29 cellular contexts compared by ENCODE assay signal in genomic region chr2:78865663-78866062, GRCh38.
"Had no signal": no experiment of that assay in that cellular context is flagged by ENCODE, and none has a peak within 500 bp of the region (broad histone marks: within the 10 kb centered on the region; RNA-seq: fewer than 3 reads in every experiment).

No MANE protein-coding gene starts in this region.

- H3K4me1 ChIP-seq: colonic mucosa, esophagus muscularis mucosa, esophagus squamous epithelium, foreskin keratinocyte, gastrocnemius medialis, gastroesophageal sphincter, heart left ventricle, heart right ventricle had no signal

- H3K27me3 ChIP-seq: colonic mucosa, dorsolateral prefrontal cortex, esophagus muscularis mucosa, esophagus squamous epithelium, foreskin keratinocyte, gastrocnemius medialis, gastroesophageal sphincter, heart left ventricle, heart right ventricle had no signal

- H3K4me3 Mint-ChIP-seq: dendritic cell treated with granulocyte-macrophage colony-stimulating factor and Interleukin-4, amounts not matched to agents 40 ng/mL and 50 ng/mL, for 4 days; effector memory CD8-positive, alpha-beta T cell; endodermal cell had no signal

- H3K36me3 ChIP-seq: colonic mucosa, esophagus muscularis mucosa, esophagus squamous epithelium, gastrocnemius medialis, gastroesophageal sphincter, heart left ventricle, heart right ventricle had no signal

- ATAC-seq: effector memory CD8-positive, alpha-beta T cell; esophagus mucosa; foreskin keratinocyte; gastrocnemius medialis; gastroesophageal sphincter; heart left ventricle; heart right ventricle had no signal

- H3K9me3 Mint-ChIP-seq: dendritic cell treated with granulocyte-macrophage colony-stimulating factor and Interleukin-4, amounts not matched to agents 40 ng/mL and 50 ng/mL, for 4 days had no signal

- DNase-seq: colonic mucosa; cortex of kidney; dermis blood vessel endothelial cell; dorsolateral prefrontal cortex; effector CD4-positive, alpha-beta T cell; effector CD8-positive, alpha-beta T cell; effector memory CD4-positive, alpha-beta T cell; effector memory CD8-positive, alpha-beta T cell; endodermal cell; erythroblast; esophagus squamous epithelium; foreskin fibroblast; foreskin keratinocyte; foreskin melanocyte; gastrocnemius medialis; glutamatergic neuron; head of caudate nucleus; heart left ventricle; heart right ventricle had no signal

- H3K27ac ChIP-seq: colonic mucosa, coronary artery, dorsolateral prefrontal cortex, epithelial cell of prostate, esophagus muscularis mucosa, esophagus squamous epithelium, foreskin keratinocyte, gastrocnemius medialis, gastroesophageal sphincter, heart left ventricle, heart right ventricle had no signal

- H3K9me3 ChIP-seq: colonic mucosa, esophagus muscularis mucosa, esophagus squamous epithelium, gastrocnemius medialis, gastroesophageal sphincter had no signal

- H3K27me3 Mint-ChIP-seq: dendritic cell treated with granulocyte-macrophage colony-stimulating factor and Interleukin-4, amounts not matched to agents 40 ng/mL and 50 ng/mL, for 4 days; effector memory CD8-positive, alpha-beta T cell had no signal

- FAIRE-seq: colon, endometrium, endothelial cell of umbilical vein, frontal cortex had no signal

- H3K4me3 ChIP-seq: colonic mucosa, coronary artery, dorsolateral prefrontal cortex, esophagus muscularis mucosa, esophagus squamous epithelium, gastrocnemius medialis, gastroesophageal sphincter, heart left ventricle, heart right ventricle had no signal

- H3K27ac Mint-ChIP-seq: dendritic cell treated with granulocyte-macrophage colony-stimulating factor and Interleukin-4, amounts not matched to agents 40 ng/mL and 50 ng/mL, for 4 days; effector memory CD8-positive, alpha-beta T cell; endodermal cell had no signal
